27 cellular contexts compared by ENCODE assay signal in the genomic region with DNA sequence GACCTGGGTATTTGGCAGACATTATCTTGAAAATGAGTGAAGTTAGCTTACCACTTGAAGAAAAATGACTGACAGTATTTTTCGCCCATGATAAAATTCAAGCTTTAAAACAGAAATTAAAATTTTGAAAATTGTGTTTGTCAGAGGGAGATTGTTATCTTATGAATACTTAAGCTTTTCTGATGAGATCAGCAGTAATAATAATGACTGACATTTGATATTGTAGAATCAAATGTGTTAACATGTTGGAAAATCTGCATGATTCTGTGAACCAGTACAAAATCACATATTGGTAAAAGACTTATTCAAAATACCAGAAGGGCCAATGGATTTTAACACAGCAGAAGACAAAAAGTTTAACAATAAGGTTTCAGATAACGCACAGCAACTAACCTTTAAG.
"Had no signal": no experiment of that assay in that cellular context is flagged by ENCODE, and none has a peak within 500 bp of the region (broad histone marks: within the 10 kb centered on the region; RNA-seq: fewer than 3 reads in every experiment).

No MANE protein-coding gene starts in this region.

- H3K4me1 ChIP-seq: colonic mucosa, esophagus squamous epithelium, gastrocnemius medialis, heart right ventricle, lower lobe of right lung had no signal

- ATAC-seq: effector memory CD8-positive, alpha-beta T cell; esophagus mucosa; gastrocnemius medialis; heart right ventricle; left colon; left lobe of liver; left ventricle myocardium superior; lower lobe of right lung; mucosa of descending colon had no signal

- H3K36me3 ChIP-seq: colonic mucosa, esophagus squamous epithelium, gastrocnemius medialis, heart right ventricle, lower lobe of right lung had no signal

- FAIRE-seq: endometrium, kidney had no signal

- H3K9me3 ChIP-seq: colonic mucosa, esophagus squamous epithelium, gastrocnemius medialis, lower lobe of right lung, mucosa of descending colon had no signal

- H3K27ac ChIP-seq: colonic mucosa, epithelial cell of prostate, esophagus squamous epithelium, gastrocnemius medialis, heart right ventricle, lower lobe of right lung had no signal

- DNase-seq: colonic mucosa; cortex of kidney; effector CD8-positive, alpha-beta T cell; effector memory CD8-positive, alpha-beta T cell; endodermal cell; erythroblast; esophagus squamous epithelium; foreskin fibroblast; foreskin melanocyte; gastrocnemius medialis; glutamatergic neuron; head of caudate nucleus; heart right ventricle; hippocampal formation; islet precursor cell; kidney; kidney glomerular epithelial cell; left colon; left ventricle myocardium superior; lower lobe of right lung; mesenchymal stem cell; mucosa of descending colon; naive B cell had no signal

- H3K27me3 ChIP-seq: colonic mucosa, esophagus squamous epithelium, gastrocnemius medialis, heart right ventricle had no signal

- H3K4me3 ChIP-seq: colonic mucosa, esophagus squamous epithelium, gastrocnemius medialis, heart right ventricle, lower lobe of right lung, mucosa of descending colon had no signal
